ENCODE assay signal across 1 cellular context in the genomic region with DNA sequence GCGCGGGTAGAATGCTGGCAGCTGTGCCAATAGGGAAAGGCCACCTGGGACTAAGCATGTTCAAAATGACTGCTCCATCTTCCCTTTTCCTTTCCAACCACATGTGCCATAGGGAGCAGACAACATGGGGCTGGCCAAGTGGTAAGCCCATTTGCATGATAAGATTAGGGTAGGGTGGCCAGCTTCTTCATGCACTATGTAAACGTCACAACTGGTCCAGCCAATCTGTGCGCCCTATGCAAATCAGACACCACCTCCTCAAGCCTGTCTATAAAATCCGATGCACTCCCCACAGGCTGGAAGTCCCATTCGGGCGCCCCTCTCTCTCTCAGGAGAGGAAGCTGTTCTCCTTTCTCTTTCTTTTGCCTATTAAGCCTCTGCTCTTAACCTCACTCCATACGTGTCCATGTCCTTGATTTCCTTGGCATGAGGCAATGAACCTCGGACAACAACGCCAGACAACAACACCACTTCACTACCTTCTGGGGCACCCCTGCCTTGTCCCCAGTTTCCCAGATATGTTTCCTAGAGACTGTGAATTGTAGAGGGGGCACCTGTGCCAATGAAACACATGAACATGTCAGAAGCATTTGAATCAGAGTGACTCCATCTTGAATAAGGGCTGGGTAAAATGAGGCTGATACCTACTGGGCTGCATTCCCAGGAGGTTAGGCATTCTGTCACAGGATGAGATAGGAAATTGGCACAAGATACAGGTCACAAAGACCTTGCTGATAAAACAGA.
TF ChIP-seq lines count a peak whose summit lies in the region.

No MANE protein-coding gene starts in this region.

TF ChIP-seq in K562, 482 proteins besides CTCF, POLR2A, EP300 and RAD21 (continued from another document and continues in another):
- TF ChIP-seq E2F4 (CRISPR knock-in tag; IDR thresholded peaks at IDR 0.05; ENCODE audit: low read depth) (no peak), TFAM (CRISPR knock-in tag; conservative IDR thresholded peaks at IDR 0.05) (no peak), POLR2G (IDR thresholded peaks at IDR 0.05; ENCODE audit: low read depth, low read length) (peak; percentile 58), GABPB2 (CRISPR knock-in tag; conservative IDR thresholded peaks at IDR 0.05) (no peak), SIN3A (IDR thresholded peaks at IDR 0.05; ENCODE audit: borderline replicate concordance in 2 of 2, control insufficient read depth in 1 of 2, low read depth in 2 of 2, low read length in 2 of 2) (no peak), ZBTB17 (CRISPR knock-in tag; IDR thresholded peaks at IDR 0.05) (peak; percentile 77; the same call in 1 of the 2 replicates), MEF2A (IDR thresholded peaks at IDR 0.05; ENCODE audit: control insufficient read depth, low read depth, low read length) (no peak), ZNF12 (CRISPR knock-in tag; IDR thresholded peaks at IDR 0.05) (no peak), PRDM10 (IDR thresholded peaks at IDR 0.05; ENCODE audit: partially characterized antibody) (no peak), RCOR1 (IDR thresholded peaks at IDR 0.05; ENCODE audit: borderline replicate concordance in 1 of 2, low read depth in 2 of 2, low read length in 2 of 2) (no peak; a peak in 1 of 4 replicates), HNRNPLL (IDR thresholded peaks at IDR 0.05; ENCODE audit: low read depth, low read length, poor library complexity, severe bottlenecking) (no peak), CCAR2 (IDR thresholded peaks at IDR 0.05; ENCODE audit: low read depth, low read length) (no peak), SREBF2 (CRISPR knock-in tag; IDR thresholded peaks at IDR 0.05) (no peak), HCFC1 (IDR thresholded peaks at IDR 0.05; ENCODE audit: low read depth, low read length) (no peak), TGIF2 (CRISPR knock-in tag; IDR thresholded peaks at IDR 0.05) (no peak), TCF3 (CRISPR knock-in tag; IDR thresholded peaks at IDR 0.05) (no peak), FOXM1 (IDR thresholded peaks at IDR 0.05; ENCODE audit: low read depth) (no peak), FOXM1 (CRISPR knock-in tag; IDR thresholded peaks at IDR 0.05; ENCODE audit: low read depth) (no peak), SMAD1 (IDR thresholded peaks at IDR 0.05; ENCODE audit: low read depth, low read length, partially characterized antibody) (peak; percentile 90), HNRNPK (IDR thresholded peaks at IDR 0.05; ENCODE audit: low read depth, low read length, poor library complexity, severe bottlenecking) (no peak), STAT5A (IDR thresholded peaks at IDR 0.05; ENCODE audit: borderline replicate concordance, low read length) (no peak; the same call in 1 of the 2 replicates), CEBPB (tag; IDR thresholded peaks at IDR 0.05) (no peak), POLR2H (tag; IDR thresholded peaks at IDR 0.05; ENCODE audit: low read depth) (peak; percentile 98), RFX7 (CRISPR knock-in tag; IDR thresholded peaks at IDR 0.05) (no peak), RBM25 (IDR thresholded peaks at IDR 0.05; ENCODE audit: low read depth, low read length, severe bottlenecking) (no peak), ATF7 (IDR thresholded peaks at IDR 0.05) (peak; percentile 68; the same call in 1 of the 2 replicates), ZNF444 (CRISPR knock-in tag; IDR thresholded peaks at IDR 0.05) (no peak), NR4A1 (CRISPR knock-in tag; IDR thresholded peaks at IDR 0.05) (no peak), NR4A1 (tag; IDR thresholded peaks at IDR 0.05) (peak; percentile 94), ZSCAN32 (CRISPR knock-in tag; IDR thresholded peaks at IDR 0.05) (no peak), BRD9 (IDR thresholded peaks at IDR 0.05; ENCODE audit: low read depth, partially characterized antibody) (peak; percentile 43), FOXP1 (CRISPR knock-in tag; IDR thresholded peaks at IDR 0.05) (no peak), SNIP1 (IDR thresholded peaks at IDR 0.05; ENCODE audit: low read depth) (no peak), TEAD2 (tag; IDR thresholded peaks at IDR 0.05) (peak; percentile 61; the same call in 1 of the 2 replicates), THAP12 (CRISPR knock-in tag; IDR thresholded peaks at IDR 0.05) (no peak), CREB3L1 (IDR thresholded peaks at IDR 0.05; ENCODE audit: borderline replicate concordance, low read depth) (no peak), ZBTB7A (IDR thresholded peaks at IDR 0.05; ENCODE audit: borderline replicate concordance, control insufficient read depth, low read depth, low read length) (no peak), ASH1L (IDR thresholded peaks at IDR 0.05; ENCODE audit: borderline replicate concordance, low read depth, partially characterized antibody) (no peak), ZNF354B (CRISPR knock-in tag; IDR thresholded peaks at IDR 0.05) (no peak), THRA (IDR thresholded peaks at IDR 0.05) (no peak), DEAF1 (CRISPR knock-in tag; IDR thresholded peaks at IDR 0.05) (peak; percentile 28; the same call in 1 of the 2 replicates), MITF (IDR thresholded peaks at IDR 0.05) (no peak), NFYB (IDR thresholded peaks at IDR 0.05; ENCODE audit: extremely low read depth, insufficient read length) (no peak)
- TF ChIP-seq, protein P1, sequence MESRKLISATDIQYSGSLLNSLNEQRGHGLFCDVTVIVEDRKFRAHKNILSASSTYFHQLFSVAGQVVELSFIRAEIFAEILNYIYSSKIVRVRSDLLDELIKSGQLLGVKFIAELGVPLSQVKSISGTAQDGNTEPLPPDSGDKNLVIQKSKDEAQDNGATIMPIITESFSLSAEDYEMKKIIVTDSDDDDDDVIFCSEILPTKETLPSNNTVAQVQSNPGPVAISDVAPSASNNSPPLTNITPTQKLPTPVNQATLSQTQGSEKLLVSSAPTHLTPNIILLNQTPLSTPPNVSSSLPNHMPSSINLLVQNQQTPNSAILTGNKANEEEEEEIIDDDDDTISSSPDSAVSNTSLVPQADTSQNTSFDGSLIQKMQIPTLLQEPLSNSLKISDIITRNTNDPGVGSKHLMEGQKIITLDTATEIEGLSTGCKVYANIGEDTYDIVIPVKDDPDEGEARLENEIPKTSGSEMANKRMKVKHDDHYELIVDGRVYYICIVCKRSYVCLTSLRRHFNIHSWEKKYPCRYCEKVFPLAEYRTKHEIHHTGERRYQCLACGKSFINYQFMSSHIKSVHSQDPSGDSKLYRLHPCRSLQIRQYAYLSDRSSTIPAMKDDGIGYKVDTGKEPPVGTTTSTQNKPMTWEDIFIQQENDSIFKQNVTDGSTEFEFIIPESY (CRISPR knock-in tag; IDR thresholded peaks at IDR 0.05) = no peak
- TF ChIP-seq, protein P2, sequence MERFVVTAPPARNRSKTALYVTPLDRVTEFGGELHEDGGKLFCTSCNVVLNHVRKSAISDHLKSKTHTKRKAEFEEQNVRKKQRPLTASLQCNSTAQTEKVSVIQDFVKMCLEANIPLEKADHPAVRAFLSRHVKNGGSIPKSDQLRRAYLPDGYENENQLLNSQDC (CRISPR knock-in tag; IDR thresholded peaks at IDR 0.05) = no peak
- TF ChIP-seq, protein P3, sequence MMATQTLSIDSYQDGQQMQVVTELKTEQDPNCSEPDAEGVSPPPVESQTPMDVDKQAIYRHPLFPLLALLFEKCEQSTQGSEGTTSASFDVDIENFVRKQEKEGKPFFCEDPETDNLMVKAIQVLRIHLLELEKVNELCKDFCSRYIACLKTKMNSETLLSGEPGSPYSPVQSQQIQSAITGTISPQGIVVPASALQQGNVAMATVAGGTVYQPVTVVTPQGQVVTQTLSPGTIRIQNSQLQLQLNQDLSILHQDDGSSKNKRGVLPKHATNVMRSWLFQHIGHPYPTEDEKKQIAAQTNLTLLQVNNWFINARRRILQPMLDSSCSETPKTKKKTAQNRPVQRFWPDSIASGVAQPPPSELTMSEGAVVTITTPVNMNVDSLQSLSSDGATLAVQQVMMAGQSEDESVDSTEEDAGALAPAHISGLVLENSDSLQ (IDR thresholded peaks at IDR 0.05) = peak; percentile 60
